18 cellular contexts compared by ENCODE assay signal in the genomic region with DNA sequence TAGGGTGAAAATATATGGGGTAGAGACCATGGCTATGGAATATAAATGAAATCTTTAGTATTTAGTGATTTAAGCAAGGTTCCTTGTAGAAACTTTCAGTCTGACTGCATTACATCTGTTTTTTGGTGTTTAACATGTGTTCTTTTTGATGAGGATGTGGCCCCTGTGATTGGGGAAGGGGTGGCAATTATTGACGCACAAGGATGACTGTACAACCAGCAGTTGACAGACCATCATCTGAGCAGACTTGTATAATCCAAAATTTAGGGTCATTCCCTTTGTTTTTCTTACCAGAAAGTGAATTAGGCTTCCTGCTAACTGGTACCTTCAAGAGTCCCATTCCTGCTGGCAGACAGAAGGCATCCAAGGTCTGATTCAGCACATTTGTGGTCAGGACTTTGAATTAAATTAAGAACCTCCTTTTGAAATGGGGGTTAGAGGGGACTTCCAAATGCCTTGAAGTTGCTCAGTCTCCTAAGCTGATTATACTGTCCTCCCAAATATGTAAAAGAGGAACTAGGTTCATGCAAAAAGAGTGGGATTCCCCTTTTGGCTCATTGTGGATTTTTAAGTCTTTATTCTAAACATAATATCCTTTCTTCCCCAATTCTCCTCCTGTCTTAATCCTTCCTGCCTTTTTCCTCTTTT.
DNase-seq lines count a peak whose midpoint lies in the region; ATAC-seq, FAIRE-seq and TF ChIP-seq lines count a peak whose summit lies in the region.
"Had no signal": no experiment of that assay in that cellular context is flagged by ENCODE, and none has a peak within 500 bp of the region (broad histone marks: within the 10 kb centered on the region; RNA-seq: fewer than 3 reads in every experiment).

No MANE protein-coding gene starts in this region.

- no peak for FAIRE-seq in HepG2 (lab: Jason Lieb, UNC)
- FAIRE-seq: endometrium had no signal

- POLR2A ChIA-PET in HepG2 (lab: Yijun Ruan, JAX), result no interaction called here

- in situ Hi-C loops in HepG2 (cut with HindIII; ENCODE audit: extremely low pct_ligation_motif_present, low pct_unique_long_range_greater_than_20kb), result no loop called here

- TF ChIP-seq EP300 in HepG2 (IDR thresholded peaks at IDR 0.05; ENCODE audit: low read depth in 2 of 2, low read length in 2 of 2), result no peak
- no peak for TF ChIP-seq EP300 in HepG2 (CRISPR knock-in tag; IDR thresholded peaks at IDR 0.05; ENCODE audit: borderline replicate concordance)

- no peak overlapping the region for H2AFZ ChIP-seq in HepG2 (ENCODE audit: low read length)

- intact Hi-C loops in right lobe of liver (cut with DNase I), result no loop called here
- intact Hi-C loops in HepG2 (cut with micrococcal nuclease; ENCODE audit: unreplicated experiment), result no loop called here

- TF ChIP-seq POLR2A in right lobe of liver (IDR thresholded peaks at IDR 0.05), result no peak
- TF ChIP-seq POLR2A in HepG2 (IDR thresholded peaks at IDR 0.05; ENCODE audit: insufficient read depth in 1 of 2, low read depth in 2 of 2, low read length in 2 of 2), result no peak

- peak overlapping the region in 2 of 3 donors; percentile 50 to 51 for H3K4me3 ChIP-seq in right lobe of liver
- no peak overlapping the region for H3K4me3 ChIP-seq in HepG2 (replicated peaks in 1 of 3; ENCODE audit: insufficient read depth in 1 of 3, low read depth in 2 of 3, low read length in 3 of 3)
- H3K4me3 ChIP-seq: SK-N-MC, spleen had no signal

- CTCF ChIA-PET in HepG2 (lab: Yijun Ruan, JAX; ENCODE audit: low intra/inter-chr PET ratio, low total read pairs), result no interaction called here

- BruUV-seq in HepG2 (replicated peaks; lab: Mats Ljungman, UMichigan), result no TSS peak

- H3K79me2 ChIP-seq in HepG2 (ENCODE audit: insufficient read depth, low read length), result no peaks in the 10 kb centered on the region

- TF ChIP-seq CTCF in right lobe of liver (IDR thresholded peaks at IDR 0.05) (no peak), HepG2 (CRISPR knock-in tag; IDR thresholded peaks at IDR 0.05) (no peak)

- H3K4me1 ChIP-seq in right lobe of liver, result peaks cover 0 to 40% (median 0%) of the 10 kb centered on the region in 4 donors
- no peaks in the 10 kb centered on the region for H3K4me1 ChIP-seq in HepG2 (ENCODE audit: insufficient read depth, low read length)

- H3K9me3 ChIP-seq in right lobe of liver (no peaks in the 10 kb centered on the region), HepG2 (ENCODE audit: low read length) (no peaks in the 10 kb centered on the region)
- H3K9me3 ChIP-seq: neutrophil, spleen had no signal

- DNase-seq in right lobe of liver, result no peak
- no peak for DNase-seq in HepG2 (ENCODE audit: low spot score)
- peak; percentile 11 for DNase-seq in M059J (ENCODE audit: low read depth)
- no peak for DNase-seq in ureter (ENCODE audit: low spot score)
- DNase-seq in NCI-H2227 (lab: John Stamatoyannopoulos, UW; ENCODE audit: unreplicated experiment), result no peak
- no peak for DNase-seq in HUDEP-2 (lab: John Stamatoyannopoulos, UW; ENCODE audit: unreplicated experiment in 76 of 76)
- DNase-seq in NCI-H510A treated with DMSO at 0.1 percent for 48 hours (lab: John Stamatoyannopoulos, UW), result no peak
- DNase-seq: DMS53, H7, left ventricle myocardium superior, NCI-H146, NCI-H774, spleen had no signal

- ATAC-seq in right lobe of liver, result peak in 1 of 4 donors; percentile 19
- no peak for ATAC-seq in HepG2
- peak; percentile 76 for ATAC-seq in HG02759 (IDR thresholded peaks at IDR 0.05; ENCODE audit: unreplicated experiment)
- ATAC-seq: activated CD4-positive, CD25-positive, alpha-beta regulatory T cell treated with anti-CD3 and anti-CD28 coated beads, Interleukin-2, amount 50 U/mL, for 24 hours; left ventricle myocardium superior had no signal

- no peak for TF ChIP-seq RAD21 in HepG2 (CRISPR knock-in tag; IDR thresholded peaks at IDR 0.05)

- H3K27me3 ChIP-seq in right lobe of liver (no peaks in the 10 kb centered on the region), HepG2 (ENCODE audit: control insufficient read depth in 1 of 2, insufficient read depth in 2 of 2, low read length in 2 of 2) (no peaks in the 10 kb centered on the region)
- H3K27me3 ChIP-seq: neutrophil, spleen had no signal

- H3K36me3 ChIP-seq in right lobe of liver (no peaks in the 10 kb centered on the region), HepG2 (replicated peaks in 1 of 2; ENCODE audit: control insufficient read depth in 1 of 2, insufficient read depth in 2 of 2, low read length in 2 of 2) (no peaks in the 10 kb centered on the region)
- H3K36me3 ChIP-seq: neutrophil, spleen had no signal

- no peak overlapping the region for H3K4me2 ChIP-seq in HepG2 (ENCODE audit: low read depth, low read length)

- WGBS in right lobe of liver (ENCODE audit: insufficient coverage, low coverage, low lambda C conversion rate, missing lambda C conversion rate), result 100% methylated on average over 1 of the region's 1 CpG
- 0% methylated on average over 1 of the region's 1 CpG for WGBS in HepG2 (ENCODE audit: low lambda C conversion rate)

- H3K27ac ChIP-seq in right lobe of liver (peak overlapping the region in 2 of 3 donors; percentile 18 to 69), HepG2 (ENCODE audit: extremely low read length, insufficient read depth, low read length) (no peak overlapping the region)
- H3K27ac ChIP-seq: neutrophil, SK-N-MC, spleen had no signal

- no peak overlapping the region for H3K9ac ChIP-seq in HepG2 (ENCODE audit: insufficient read depth, low read depth, low read length)

- H4K20me1 ChIP-seq in HepG2 (ENCODE audit: insufficient read depth, low read length), result no peaks in the 10 kb centered on the region

TF ChIP-seq in HepG2, 621 proteins besides CTCF, POLR2A, EP300 and RAD21:
- TF ChIP-seq ELF1 (CRISPR knock-in tag; IDR thresholded peaks at IDR 0.05) (no peak), HOXA9 (CRISPR knock-in tag; IDR thresholded peaks at IDR 0.05; ENCODE audit: borderline replicate concordance) (no peak), DPF2 (CRISPR knock-in tag; IDR thresholded peaks at IDR 0.05; ENCODE audit: borderline replicate concordance, low read depth) (no peak), MEIS2 (CRISPR knock-in tag; IDR thresholded peaks at IDR 0.05) (no peak), GPN1 (CRISPR knock-in tag; IDR thresholded peaks at IDR 0.05; ENCODE audit: borderline replicate concordance) (no peak)
- TF ChIP-seq, protein P1, sequence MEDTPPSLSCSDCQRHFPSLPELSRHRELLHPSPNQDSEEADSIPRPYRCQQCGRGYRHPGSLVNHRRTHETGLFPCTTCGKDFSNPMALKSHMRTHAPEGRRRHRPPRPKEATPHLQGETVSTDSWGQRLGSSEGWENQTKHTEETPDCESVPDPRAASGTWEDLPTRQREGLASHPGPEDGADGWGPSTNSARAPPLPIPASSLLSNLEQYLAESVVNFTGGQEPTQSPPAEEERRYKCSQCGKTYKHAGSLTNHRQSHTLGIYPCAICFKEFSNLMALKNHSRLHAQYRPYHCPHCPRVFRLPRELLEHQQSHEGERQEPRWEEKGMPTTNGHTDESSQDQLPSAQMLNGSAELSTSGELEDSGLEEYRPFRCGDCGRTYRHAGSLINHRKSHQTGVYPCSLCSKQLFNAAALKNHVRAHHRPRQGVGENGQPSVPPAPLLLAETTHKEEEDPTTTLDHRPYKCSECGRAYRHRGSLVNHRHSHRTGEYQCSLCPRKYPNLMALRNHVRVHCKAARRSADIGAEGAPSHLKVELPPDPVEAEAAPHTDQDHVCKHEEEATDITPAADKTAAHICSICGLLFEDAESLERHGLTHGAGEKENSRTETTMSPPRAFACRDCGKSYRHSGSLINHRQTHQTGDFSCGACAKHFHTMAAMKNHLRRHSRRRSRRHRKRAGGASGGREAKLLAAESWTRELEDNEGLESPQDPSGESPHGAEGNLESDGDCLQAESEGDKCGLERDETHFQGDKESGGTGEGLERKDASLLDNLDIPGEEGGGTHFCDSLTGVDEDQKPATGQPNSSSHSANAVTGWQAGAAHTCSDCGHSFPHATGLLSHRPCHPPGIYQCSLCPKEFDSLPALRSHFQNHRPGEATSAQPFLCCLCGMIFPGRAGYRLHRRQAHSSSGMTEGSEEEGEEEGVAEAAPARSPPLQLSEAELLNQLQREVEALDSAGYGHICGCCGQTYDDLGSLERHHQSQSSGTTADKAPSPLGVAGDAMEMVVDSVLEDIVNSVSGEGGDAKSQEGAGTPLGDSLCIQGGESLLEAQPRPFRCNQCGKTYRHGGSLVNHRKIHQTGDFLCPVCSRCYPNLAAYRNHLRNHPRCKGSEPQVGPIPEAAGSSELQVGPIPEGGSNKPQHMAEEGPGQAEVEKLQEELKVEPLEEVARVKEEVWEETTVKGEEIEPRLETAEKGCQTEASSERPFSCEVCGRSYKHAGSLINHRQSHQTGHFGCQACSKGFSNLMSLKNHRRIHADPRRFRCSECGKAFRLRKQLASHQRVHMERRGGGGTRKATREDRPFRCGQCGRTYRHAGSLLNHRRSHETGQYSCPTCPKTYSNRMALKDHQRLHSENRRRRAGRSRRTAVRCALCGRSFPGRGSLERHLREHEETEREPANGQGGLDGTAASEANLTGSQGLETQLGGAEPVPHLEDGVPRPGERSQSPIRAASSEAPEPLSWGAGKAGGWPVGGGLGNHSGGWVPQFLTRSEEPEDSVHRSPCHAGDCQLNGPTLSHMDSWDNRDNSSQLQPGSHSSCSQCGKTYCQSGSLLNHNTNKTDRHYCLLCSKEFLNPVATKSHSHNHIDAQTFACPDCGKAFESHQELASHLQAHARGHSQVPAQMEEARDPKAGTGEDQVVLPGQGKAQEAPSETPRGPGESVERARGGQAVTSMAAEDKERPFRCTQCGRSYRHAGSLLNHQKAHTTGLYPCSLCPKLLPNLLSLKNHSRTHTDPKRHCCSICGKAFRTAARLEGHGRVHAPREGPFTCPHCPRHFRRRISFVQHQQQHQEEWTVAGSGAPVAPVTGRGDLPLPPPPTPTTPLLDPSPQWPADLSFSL (CRISPR knock-in tag; IDR thresholded peaks at IDR 0.05), result no peak
- TF ChIP-seq, protein P2, sequence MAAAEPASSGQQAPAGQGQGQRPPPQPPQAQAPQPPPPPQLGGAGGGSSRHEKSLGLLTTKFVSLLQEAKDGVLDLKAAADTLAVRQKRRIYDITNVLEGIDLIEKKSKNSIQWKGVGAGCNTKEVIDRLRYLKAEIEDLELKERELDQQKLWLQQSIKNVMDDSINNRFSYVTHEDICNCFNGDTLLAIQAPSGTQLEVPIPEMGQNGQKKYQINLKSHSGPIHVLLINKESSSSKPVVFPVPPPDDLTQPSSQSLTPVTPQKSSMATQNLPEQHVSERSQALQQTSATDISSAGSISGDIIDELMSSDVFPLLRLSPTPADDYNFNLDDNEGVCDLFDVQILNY (CRISPR knock-in tag; conservative IDR thresholded peaks at IDR 0.05), result no peak
- TF ChIP-seq, protein P3, sequence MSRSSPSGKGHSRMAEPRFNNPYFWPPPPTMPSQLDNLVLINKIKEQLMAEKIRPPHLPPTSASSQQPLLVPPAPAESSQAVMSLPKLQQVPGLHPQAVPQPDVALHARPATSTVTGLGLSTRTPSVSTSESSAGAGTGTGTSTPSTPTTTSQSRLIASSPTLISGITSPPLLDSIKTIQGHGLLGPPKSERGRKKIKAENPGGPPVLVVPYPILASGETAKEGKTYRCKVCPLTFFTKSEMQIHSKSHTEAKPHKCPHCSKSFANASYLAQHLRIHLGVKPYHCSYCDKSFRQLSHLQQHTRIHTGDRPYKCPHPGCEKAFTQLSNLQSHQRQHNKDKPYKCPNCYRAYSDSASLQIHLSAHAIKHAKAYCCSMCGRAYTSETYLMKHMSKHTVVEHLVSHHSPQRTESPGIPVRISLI (CRISPR knock-in tag; IDR thresholded peaks at IDR 0.05; ENCODE audit: borderline replicate concordance), result no peak

Comparison
In these comparisons a context has a peak if more than half of its experiments do, and no peak if none do; other contexts are left out.
1. H3K4me3 ChIP-seq: peak in right lobe of liver (2 of 3); none in HepG2 (0 of 3).